ENCODE assay signal across 8 cellular contexts in genomic region chr20:62923669-62924566, GRCh38. TPM values are rescaled to one million over a fixed set of nuclear protein-coding genes. Genes with fewer than 3 reads are reported as not detected.
DNase-seq lines count a peak whose midpoint lies in the region; ATAC-seq and TF ChIP-seq lines count a peak whose summit lies in the region.

No MANE protein-coding gene starts in this region.

- H3K36me3 ChIP-seq in DND-41 (ENCODE audit: insufficient read depth, low read length), result peaks cover 21% of the 10 kb centered on the region
- no peaks in the 10 kb centered on the region; the same call in 1 of the 2 replicates for H3K36me3 ChIP-seq in Panc1 (ENCODE audit: control insufficient read depth, insufficient read depth, low read length)
- peaks cover 0 to 4% of the 10 kb centered on the region in 2 donors for H3K36me3 ChIP-seq in esophagus (ENCODE audit: control insufficient read depth in 2 of 2, insufficient read depth in 2 of 2, low read length in 1 of 2)
- H3K36me3 ChIP-seq in parathyroid adenoma (ENCODE audit: control insufficient read depth, insufficient read depth, low read length), result no peaks in the 10 kb centered on the region

- H3K9me3 ChIP-seq in DND-41 (ENCODE audit: insufficient read depth, low read length, severe bottlenecking) (no peaks in the 10 kb centered on the region), Panc1 (ENCODE audit: control insufficient read depth, insufficient read depth, low read depth, low read length) (no peaks in the 10 kb centered on the region), esophagus (ENCODE audit: control insufficient read depth in 2 of 2, insufficient read depth in 1 of 2, low read depth in 1 of 2, low read length in 1 of 2) (no peaks in the 10 kb centered on the region), parathyroid adenoma (ENCODE audit: control insufficient read depth, low read length) (no peaks in the 10 kb centered on the region)

- TF ChIP-seq CTCF in DND-41 (IDR thresholded peaks at IDR 0.05; ENCODE audit: borderline replicate concordance, extremely low read depth, low read length, poor library complexity, severe bottlenecking), result no peak
- TF ChIP-seq CTCF in Panc1 (IDR thresholded peaks at IDR 0.05), result no peak
- no peak for TF ChIP-seq CTCF in parathyroid adenoma (IDR thresholded peaks at IDR 0.05)

- H3K4me3 ChIP-seq in DND-41 (ENCODE audit: low read depth in 1 of 2, low read length in 2 of 2) (peak overlapping the region; percentile 74 to 86; a peak in 3 of 4 replicates), Panc1 (ENCODE audit: low read depth in 2 of 2, low read length in 2 of 2) (peak overlapping the region; percentile 83 to 95), esophagus (ENCODE audit: low read depth in 1 of 2, low read length in 2 of 2) (peak overlapping the region; percentile 20 to 88), parathyroid adenoma (ENCODE audit: low read depth, low read length) (peak overlapping the region; percentile 89)

- CTCF ChIA-PET in Panc1 (lab: Charles Lee), result interaction anchor here (1.0 kb wide), 1 partner anchor 23 kb away, joined by 3 read pairs; no protein-coding TSS in a partner anchor

- H3K27ac ChIP-seq in DND-41 (ENCODE audit: low read length) (peak overlapping the region; percentile 88), Panc1 (ENCODE audit: low read length) (peak overlapping the region; percentile 90), esophagus (ENCODE audit: low read depth in 2 of 2, low read length in 1 of 2) (peak overlapping the region; percentile 77 to 99), parathyroid adenoma (peak overlapping the region; percentile 22)

- H3K9ac ChIP-seq in DND-41 (ENCODE audit: low read depth, low read length), result peak overlapping the region; percentile 96
- no peak overlapping the region for H3K9ac ChIP-seq in parathyroid adenoma

- in situ Hi-C loops in Panc1 (cut with HindIII; ENCODE audit: low pct_unique_long_range_greater_than_20kb, low sequenced_read_pairs), result no loop called here

- H3K79me2 ChIP-seq in DND-41 (ENCODE audit: insufficient read depth, low read length) (peaks cover 100% of the 10 kb centered on the region), parathyroid adenoma (peaks cover 81% of the 10 kb centered on the region)

- TSS peak; percentile 60 for BruUV-seq in Panc1 (replicated peaks; lab: Mats Ljungman, UMichigan)

- H3K4me2 ChIP-seq in DND-41 (ENCODE audit: insufficient read depth, low read length) (peak overlapping the region; percentile 87), parathyroid adenoma (ENCODE audit: low read length) (peak overlapping the region; percentile 79)

- ATAC-seq in DND-41 (ENCODE audit: insufficient read depth, low read depth) (no peak), Panc1 (no peak), GM19467 (IDR thresholded peaks at IDR 0.05; ENCODE audit: unreplicated experiment) (no peak), GM19328 (IDR thresholded peaks at IDR 0.05; ENCODE audit: unreplicated experiment) (no peak)

- DNase-seq in DND-41, result no peak
- no peak for DNase-seq in Panc1 (ENCODE audit: low read depth, low spot score)
- DNase-seq in OCI-M1 (lab: John Stamatoyannopoulos, UW), result no peak
- no peak for DNase-seq in NCI-H2107 (lab: John Stamatoyannopoulos, UW)

- H3K4me1 ChIP-seq in DND-41 (ENCODE audit: insufficient read depth, low read length), result peaks cover 80% of the 10 kb centered on the region
- H3K4me1 ChIP-seq in Panc1 (ENCODE audit: control insufficient read depth, insufficient read depth, low read length), result peaks cover 70% of the 10 kb centered on the region
- H3K4me1 ChIP-seq in esophagus (ENCODE audit: control insufficient read depth in 2 of 2, insufficient read depth in 2 of 2, low read length in 1 of 2), result peaks cover 6 to 28% of the 10 kb centered on the region in 2 donors
- H3K4me1 ChIP-seq in parathyroid adenoma, result peaks cover 30% of the 10 kb centered on the region

- POLR2A ChIA-PET in Panc1 (lab: Charles Lee), result no interaction called here

- H2AFZ ChIP-seq in DND-41 (ENCODE audit: low read depth, low read length) (no peak overlapping the region), parathyroid adenoma (no peak overlapping the region)

- peaks cover 88% of the 10 kb centered on the region for H4K20me1 ChIP-seq in DND-41 (ENCODE audit: insufficient read depth, low read length)

- WGBS in esophagus, 2 donors, result 28 to 30% methylated on average over 8 of the region's 8 CpGs

- intact Hi-C loops in Panc1 (cut with micrococcal nuclease; ENCODE audit: unreplicated experiment), result no loop called here

- H3K27me3 ChIP-seq in DND-41 (ENCODE audit: insufficient read depth, low read length, poor library complexity), result no peaks in the 10 kb centered on the region
- H3K27me3 ChIP-seq in Panc1 (ENCODE audit: control insufficient read depth, insufficient read depth, low read length), result no peaks in the 10 kb centered on the region
- H3K27me3 ChIP-seq in esophagus (ENCODE audit: control insufficient read depth in 1 of 2, insufficient read depth in 2 of 2, low read length in 2 of 2), result no peaks in the 10 kb centered on the region
- H3K27me3 ChIP-seq in parathyroid adenoma (ENCODE audit: control insufficient read depth, insufficient read depth, low read length), result no peaks in the 10 kb centered on the region

RNA-seq across cellular contexts. Expression of gene DIDO1, which starts 2.4 kb away (rescaled TPM):
- 57.3 TPM for total RNA-seq in Panc1 (2021; ENCODE audit: unreplicated experiment)
- polyA plus RNA-seq in Panc1 (2012; ENCODE audit: insufficient read length), result 33.9 TPM
- polyA plus RNA-seq in esophagus, result 10 to 100 TPM; 17.3 TPM

RNA-seq across cellular contexts. Expression of gene GID8, which starts 14.0 kb away (rescaled TPM):
- 37.3 TPM for total RNA-seq in Panc1 (2021; ENCODE audit: unreplicated experiment)
- 27.2 TPM for polyA plus RNA-seq in Panc1 (2012; ENCODE audit: insufficient read length)
- 10 to 100 TPM; 16.2 to 30.0 TPM for polyA plus RNA-seq in esophagus

RNA-seq across cellular contexts. Expression of gene SLC17A9, which starts 28.6 kb away (rescaled TPM):
- 0.28 TPM for total RNA-seq in Panc1 (2021; ENCODE audit: unreplicated experiment)
- polyA plus RNA-seq in Panc1 (2012; ENCODE audit: insufficient read length), result not detected
- polyA plus RNA-seq in esophagus, result 1 to 10 TPM; 1.0 to 3.3 TPM

Comparison
In these comparisons a context has a peak if more than half of its experiments do, and no peak if none do; other contexts are left out.
1. H3K27ac ChIP-seq: peak in every context shown above with its lines; median percentile 90 in Panc1; 88 in DND-41; 88 in esophagus; 22 in parathyroid adenoma.